Comparison of ENCODE assay signal across 19 cellular contexts in the genomic region with DNA sequence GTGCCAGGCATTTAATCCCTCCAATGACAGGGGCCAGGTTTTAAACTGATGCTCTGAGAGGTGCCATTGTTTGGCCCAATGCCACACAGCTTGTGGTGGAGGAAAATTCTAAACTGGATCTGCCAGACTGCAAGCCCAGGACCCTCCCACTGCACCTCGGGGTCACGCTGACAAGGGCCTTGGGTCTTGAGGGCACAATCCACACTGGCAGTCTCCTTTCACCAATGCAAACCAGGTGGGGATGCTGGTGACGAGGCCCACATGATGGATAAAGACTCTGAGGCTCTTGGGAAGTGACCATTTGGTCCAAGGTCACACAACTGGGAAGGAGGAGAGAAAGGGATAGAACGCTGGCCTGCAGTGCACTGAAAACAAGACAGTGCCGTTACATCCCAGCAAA. TPM values are rescaled to one million over a fixed set of nuclear protein-coding genes. Genes with fewer than 3 reads are reported as not detected.
"Had no signal": no experiment of that assay in that cellular context is flagged by ENCODE, and none has a peak within 500 bp of the region (broad histone marks: within the 10 kb centered on the region; RNA-seq: fewer than 3 reads in every experiment).

No MANE protein-coding gene starts in this region.

- DNase-seq: Kasumi-1, MM.1S, NCI-H1092 treated with DMSO at 0.1 percent for 48 hours, NCI-H1694 treated with DMSO at 0.1 percent for 48 hours, NCI-H2107, SHP77 treated with DMSO at 0.1 percent for 48 hours, SJCRH30 had no signal

- H3K4me2 ChIP-seq: KMS-11 had no signal

- ATAC-seq: K562, Panc1, Right ventricle myocardium inferior had no signal

- H3K4me3 Mint-ChIP-seq: IgD-negative memory B cell had no signal

- H3K36me3 Mint-ChIP-seq: IgD-negative memory B cell had no signal

- FAIRE-seq: HTR-8/SVneo, K562 had no signal

- H3K27ac ChIP-seq: HL-60, KMS-11, RWPE1, SJCRH30 had no signal

- H3K9ac ChIP-seq: KMS-11 had no signal

- H3K4me3 ChIP-seq: K562, SJCRH30 had no signal

- H3K27me3 ChIP-seq: SJCRH30 had no signal

- H3K36me3 ChIP-seq: SJCRH30 had no signal

- H3K27ac Mint-ChIP-seq: IgD-negative memory B cell had no signal

RNA-seq across cellular contexts. Expression of gene ANKRD60, which starts 14.7 kb away (rescaled TPM):
- total RNA-seq: K562, M059J, NCI-H460, OCI-LY7, PC-3, Right ventricle myocardium inferior, SJCRH30 had no signal
- polyA plus RNA-seq: IgD-negative memory B cell, K562 had no signal
